In the genomic region with DNA sequence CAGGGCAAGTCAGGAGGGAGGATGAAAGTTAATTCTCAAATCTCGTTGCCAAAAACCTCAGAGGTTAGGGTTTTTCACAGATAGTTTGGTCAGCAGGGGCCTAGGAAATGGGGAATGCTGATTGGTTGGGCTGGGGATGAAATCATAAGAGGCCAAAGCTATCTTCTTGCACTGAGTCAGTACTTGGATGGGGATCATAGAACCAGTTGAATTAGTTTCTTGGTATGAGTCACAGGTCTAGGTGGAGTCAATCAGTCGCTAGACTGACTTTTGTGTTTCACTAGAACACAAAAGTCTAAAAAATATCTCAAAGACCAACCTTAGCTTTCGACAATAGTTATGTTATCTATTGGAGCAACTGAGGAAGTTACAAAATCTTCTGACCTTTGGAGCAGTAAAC, we compare ENCODE assay signal across 14 cellular contexts.
DNase-seq lines count a peak whose midpoint lies in the region; ATAC-seq, FAIRE-seq and TF ChIP-seq lines count a peak whose summit lies in the region.
"Had no signal": no experiment of that assay in that cellular context is flagged by ENCODE, and none has a peak within 500 bp of the region (broad histone marks: within the 10 kb centered on the region; RNA-seq: fewer than 3 reads in every experiment).

No MANE protein-coding gene starts in this region.

- no peak for FAIRE-seq in GM12891 (lab: Jason Lieb, UNC)
- FAIRE-seq: A204.1, GM19239 had no signal

- intact Hi-C loops in activated CD4-positive, alpha-beta T cell treated with anti-CD3 and anti-CD28 coated beads for 36 hours (cut with DNase I, micrococcal nuclease), result no loop called here

- no peak for DNase-seq in activated CD4-positive, alpha-beta T cell treated with anti-CD3 and anti-CD28 coated beads for 36 hours
- no peak for DNase-seq in activated CD4-positive, alpha-beta T cell treated with anti-CD3 and anti-CD28 coated beads, Interleukin-2, amount 50 U/mL, for 48 hours
- DNase-seq in HS-5 (ENCODE audit: low read depth), result peak; percentile 13
- DNase-seq in neural crest cell (ENCODE audit: low read depth, low spot score), result no peak
- no peak for DNase-seq in effector CD8-positive, alpha-beta T cell (lab: John Stamatoyannopoulos, UW)
- no peak for DNase-seq in anterior cingulate cortex (lab: John Stamatoyannopoulos, UW)
- no peak for DNase-seq in GM12891 (ENCODE audit: insufficient read length, low spot score)
- DNase-seq: activated T-cell treated with anti-CD3 and anti-CD28 coated beads, Interleukin-2, amount 50 U/mL, for 48 hours; NCI-H2107; NK-92 treated with Interleukin-12 subunit alpha and Interleukin-12 subunit beta, amount 100 ng/mL, for 24 hours; stimulated activated CD4-positive, alpha-beta T cell treated with anti-CD3 and anti-CD28 coated beads, Interleukin-1b, Interleukin-23, amount 100 ng/mL, for 48 hours had no signal

- H3K9me3 Mint-ChIP-seq in activated CD4-positive, alpha-beta T cell treated with anti-CD3 and anti-CD28 coated beads for 36 hours (ENCODE audit: low read depth), result peaks cover 4% of the 10 kb centered on the region
- H3K9me3 Mint-ChIP-seq in neural crest cell, result peaks cover 5% of the 10 kb centered on the region

- no peaks in the 10 kb centered on the region for H3K4me1 Mint-ChIP-seq in activated CD4-positive, alpha-beta T cell treated with anti-CD3 and anti-CD28 coated beads for 36 hours
- peaks cover 4% of the 10 kb centered on the region for H3K4me1 Mint-ChIP-seq in neural crest cell

- CTCF ChIA-PET in activated CD4-positive, alpha-beta T cell treated with anti-CD3 and anti-CD28 coated beads for 36 hours (lab: Charles Lee), result no interaction called here

- no peak overlapping the region for H3K27ac Mint-ChIP-seq in activated CD4-positive, alpha-beta T cell treated with anti-CD3 and anti-CD28 coated beads for 36 hours
- peak overlapping the region; percentile 35 for H3K27ac Mint-ChIP-seq in neural crest cell (ENCODE audit: unreplicated experiment)

- no peak for TF ChIP-seq CTCF in neural crest cell (conservative IDR thresholded peaks at IDR 0.05)

- TF ChIP-seq POLR2A in GM12891 (IDR thresholded peaks at IDR 0.05; ENCODE audit: low read depth, low read length), result no peak

- ATAC-seq in activated CD4-positive, alpha-beta T cell treated with anti-CD3 and anti-CD28 coated beads for 36 hours, result peak; percentile 30
- peak; percentile 48 for ATAC-seq in HG02884 (IDR thresholded peaks at IDR 0.05; ENCODE audit: unreplicated experiment)

- H3K36me3 Mint-ChIP-seq in activated CD4-positive, alpha-beta T cell treated with anti-CD3 and anti-CD28 coated beads for 36 hours (ENCODE audit: low read depth), result no peaks in the 10 kb centered on the region
- no peaks in the 10 kb centered on the region for H3K36me3 Mint-ChIP-seq in neural crest cell (ENCODE audit: low read depth)

- POLR2A ChIA-PET in activated CD4-positive, alpha-beta T cell treated with anti-CD3 and anti-CD28 coated beads for 36 hours (lab: Charles Lee), result no interaction called here

- H3K27me3 Mint-ChIP-seq in activated CD4-positive, alpha-beta T cell treated with anti-CD3 and anti-CD28 coated beads for 36 hours, result no peaks in the 10 kb centered on the region
- H3K27me3 Mint-ChIP-seq in neural crest cell (ENCODE audit: low read depth), result no peaks in the 10 kb centered on the region

- no peak overlapping the region for H3K4me3 Mint-ChIP-seq in activated CD4-positive, alpha-beta T cell treated with anti-CD3 and anti-CD28 coated beads for 36 hours
- H3K4me3 Mint-ChIP-seq in neural crest cell, result no peak overlapping the region

TF ChIP-seq in GM12891, 5 proteins besides CTCF, POLR2A, EP300 and RAD21:
- no peak for TF ChIP-seq POU2F2 (IDR thresholded peaks at IDR 0.05; ENCODE audit: low read depth, low read length)
- TF ChIP-seq TAF1 (IDR thresholded peaks at IDR 0.05; ENCODE audit: low read depth, low read length), result no peak
- TF ChIP-seq PAX5 (IDR thresholded peaks at IDR 0.05; ENCODE audit: insufficient read depth, low read length, severe bottlenecking), result no peak
- no peak for TF ChIP-seq SPI1 (IDR thresholded peaks at IDR 0.05; ENCODE audit: low read depth, low read length)
- no peak for TF ChIP-seq POLR2AphosphoS5 (IDR thresholded peaks at IDR 0.05; ENCODE audit: low read depth, low read length)
